ENCODE assay signal across 16 cellular contexts in the genomic region with DNA sequence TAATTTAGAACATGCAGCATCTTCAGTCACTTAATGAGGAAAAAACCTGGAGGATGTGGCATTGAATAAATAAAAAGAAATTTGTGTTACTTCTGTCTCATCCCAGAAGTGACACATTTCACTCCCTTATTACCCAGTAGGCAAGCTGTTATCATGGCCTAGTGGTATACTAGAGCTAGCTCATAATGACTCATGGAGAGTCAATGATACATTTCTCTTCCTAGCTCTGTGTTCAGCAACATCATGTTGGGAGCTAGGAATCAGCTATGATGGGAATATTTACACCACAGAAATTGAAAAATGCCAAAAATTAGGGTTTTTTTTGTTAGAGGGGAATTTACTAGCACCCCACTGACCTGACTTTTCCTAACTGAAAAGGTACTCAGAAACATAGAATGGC.
"Had no signal": no experiment of that assay in that cellular context is flagged by ENCODE, and none has a peak within 500 bp of the region (broad histone marks: within the 10 kb centered on the region; RNA-seq: fewer than 3 reads in every experiment).

No MANE protein-coding gene starts in this region.

- DNase-seq: activated CD4-positive, alpha-beta T cell treated with anti-CD3 and anti-CD28 coated beads, Interleukin-2, amount 50 U/mL, for 1 hour; activated naive CD4-positive, alpha-beta T cell treated with anti-CD3 and anti-CD28 coated beads for 36 hours; activated naive CD8-positive, alpha-beta T cell treated with anti-CD3 and anti-CD28 coated beads, Interleukin-2, amount 50 U/mL, for 24 hours; nephron progenitor cell; right cardiac atrium; small intestine; stimulated activated CD4-positive, alpha-beta T cell treated with anti-CD3 and anti-CD28 coated beads, Interleukin-4, amount 100 ng/mL, for 4 hours; stimulated activated CD8-positive, alpha-beta memory T cell treated with anti-CD3 and anti-CD28 coated beads, Interleukin-4, amount 100 ng/mL, for 48 hours; stimulated activated naive CD4-positive, alpha-beta T cell treated with Interleukin-2 at 50 U/mL for 16 hours; substantia nigra; T-helper 17 cell; uterus had no signal

- H3K27me3 ChIP-seq: ascending aorta, tibial nerve, uterus had no signal

- ATAC-seq: activated naive CD8-positive, alpha-beta T cell treated with anti-CD3 and anti-CD28 coated beads, Interleukin-2, amount 50 U/mL, for 24 hours; T-helper 17 cell had no signal

- H3K36me3 ChIP-seq: ascending aorta, prostate gland, tibial nerve, uterus had no signal

- H3K4me1 ChIP-seq: prostate gland, tibial nerve, uterus had no signal

- H3K9me3 ChIP-seq: ascending aorta, prostate gland, tibial nerve, uterus had no signal

- FAIRE-seq: small intestine, TTC549 had no signal

- H3K4me3 ChIP-seq: ascending aorta, prostate gland, tibial nerve, uterus had no signal

- H3K27ac ChIP-seq: ascending aorta, prostate gland, tibial nerve, uterus had no signal
